In the genomic region with DNA sequence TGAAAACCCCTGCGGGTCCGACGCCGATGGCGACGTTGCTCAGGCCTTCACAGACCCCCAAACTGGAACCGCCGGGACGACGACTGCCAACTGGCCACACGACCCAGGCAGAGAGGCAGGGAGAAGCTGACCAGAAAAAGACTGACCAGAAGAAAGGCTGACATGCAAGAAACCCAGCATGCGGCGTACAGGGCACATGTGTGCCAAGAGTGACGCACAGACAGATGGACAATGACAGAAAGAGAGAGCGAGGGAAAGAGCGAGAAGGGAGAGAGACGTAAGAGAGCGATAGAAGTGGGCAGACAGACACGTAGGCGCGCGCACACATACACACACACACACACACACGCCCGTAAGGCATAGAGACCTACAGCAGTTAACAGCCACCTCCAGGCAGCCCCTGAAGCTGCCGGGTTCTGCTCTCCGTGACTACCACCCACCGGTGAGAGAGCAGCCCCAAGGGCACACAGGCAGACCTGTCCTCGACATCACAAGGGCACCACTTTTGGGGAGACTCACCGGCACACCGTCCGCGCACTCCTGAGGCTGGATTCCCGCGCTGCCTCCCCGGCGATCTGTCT, we compare ENCODE assay signal across 10 cellular contexts.
DNase-seq lines count a peak whose midpoint lies in the region; ATAC-seq and TF ChIP-seq lines count a peak whose summit lies in the region.
"Had no signal": no experiment of that assay in that cellular context is flagged by ENCODE, and none has a peak within 500 bp of the region (broad histone marks: within the 10 kb centered on the region; RNA-seq: fewer than 3 reads in every experiment).

No MANE protein-coding gene starts in this region.

- H3K27ac ChIP-seq in C4-2B, result peak overlapping the region; percentile 18; the same call in 1 of the 2 replicates

- no peak for TF ChIP-seq CTCF in C4-2B (conservative IDR thresholded peaks at IDR 0.05)
- TF ChIP-seq CTCF in astrocyte of the cerebellum (IDR thresholded peaks at IDR 0.05; ENCODE audit: low read depth, low read length, missing control alignments), result no peak

- H3K4me3 ChIP-seq in astrocyte of the cerebellum (ENCODE audit: low read depth, low read length) (peak overlapping the region; percentile 29), iPS-11a (ENCODE audit: low read depth, low read length) (peak overlapping the region; percentile 34)

- ATAC-seq in sciatic nerve, result peak; percentile 30
- ATAC-seq in HG03520 (IDR thresholded peaks at IDR 0.05; ENCODE audit: unreplicated experiment), result no peak
- ATAC-seq in HG03442 (IDR thresholded peaks at IDR 0.05; ENCODE audit: unreplicated experiment), result no peak

- in situ Hi-C loops in astrocyte of the cerebellum (cut with HindIII; ENCODE audit: low sequenced_read_pairs), result no loop called here

- DNase-seq in astrocyte of the cerebellum (ENCODE audit: low read depth), result no peak
- no peak for DNase-seq in sciatic nerve (ENCODE audit: low spot score)
- DNase-seq in NCI-H69 (lab: John Stamatoyannopoulos, UW), result no peak
- no peak for DNase-seq in HPDE6-E6E7 (ENCODE audit: extremely low spot score)
- DNase-seq: activated CD4-positive, alpha-beta T cell treated with anti-CD3 and anti-CD28 coated beads for 4 hours; KBM-7 had no signal

- intact Hi-C loops in sciatic nerve (cut with DNase I), result no loop called here
